In genomic region chr5:65833780-65834179, GRCh38 we compare ENCODE assay signal across 15 cellular contexts.
DNase-seq lines count a peak whose midpoint lies in the region; ATAC-seq, FAIRE-seq and TF ChIP-seq lines count a peak whose summit lies in the region.
"Had no signal": no experiment of that assay in that cellular context is flagged by ENCODE, and none has a peak within 500 bp of the region (broad histone marks: within the 10 kb centered on the region; RNA-seq: fewer than 3 reads in every experiment).

No MANE protein-coding gene starts in this region.

- no peak overlapping the region for H3K4me3 ChIP-seq in neuronal stem cell (ENCODE audit: low read length in 2 of 2)
- H3K4me3 ChIP-seq: A549, GM23248 had no signal

- no peak overlapping the region for H3K4me2 ChIP-seq in neuronal stem cell (ENCODE audit: insufficient read depth, low read length, poor library complexity, severe bottlenecking)
- H3K4me2 ChIP-seq: A549 had no signal

- no peaks in the 10 kb centered on the region for H3K27me3 ChIP-seq in neuronal stem cell (ENCODE audit: control insufficient read depth in 3 of 3, insufficient read depth in 3 of 3, low read depth in 1 of 3, low read length in 3 of 3)
- H3K27me3 ChIP-seq: BE2C had no signal

- H3K9ac ChIP-seq in neuronal stem cell (ENCODE audit: low read depth, low read length, poor library complexity), result no peak overlapping the region
- H3K9ac ChIP-seq: GM23248 had no signal

- no peaks in the 10 kb centered on the region for H3K36me3 ChIP-seq in neuronal stem cell (replicated peaks in 1 of 2; ENCODE audit: control insufficient read depth in 2 of 2, insufficient read depth in 2 of 2, low read length in 2 of 2)
- H3K36me3 ChIP-seq: BE2C had no signal

- H3K27ac ChIP-seq in cingulate gyrus (ENCODE audit: low read depth, low read length), result peak overlapping the region; percentile 78
- H3K27ac ChIP-seq in neuronal stem cell (replicated peaks; ENCODE audit: low read length), result peak overlapping the region; percentile 23
- H3K27ac ChIP-seq in temporal lobe (ENCODE audit: low read depth, low read length), result peak overlapping the region; percentile 94
- H3K27ac ChIP-seq: A549, C4-2B, GM23248 had no signal

- H4K8ac ChIP-seq in neuronal stem cell (ENCODE audit: low read depth, low read length), result no peak overlapping the region

- no peaks in the 10 kb centered on the region for H3K27me3 Mint-ChIP-seq in endothelial cell (ENCODE audit: unreplicated experiment)
- no peaks in the 10 kb centered on the region for H3K27me3 Mint-ChIP-seq in T-helper 17 cell
- H3K27me3 Mint-ChIP-seq: CD4-positive, alpha-beta memory T cell had no signal

- FAIRE-seq in HTR-8/SVneo (lab: Jason Lieb, UNC), result peak; percentile 55
- FAIRE-seq: A549, GM12892 had no signal

- peaks cover 6 to 12% of the 10 kb centered on the region in 2 donors for H3K4me1 ChIP-seq in neuronal stem cell (ENCODE audit: control insufficient read depth in 2 of 2, insufficient read depth in 1 of 2, low read depth in 1 of 2, low read length in 2 of 2)
- H3K4me1 ChIP-seq: BE2C had no signal

- no peak overlapping the region for H2BK12ac ChIP-seq in neuronal stem cell (ENCODE audit: low read length)

- H2AFZ ChIP-seq in neuronal stem cell (ENCODE audit: low read length), result no peak overlapping the region
- H2AFZ ChIP-seq: GM23248 had no signal

- no peak overlapping the region for H3K4ac ChIP-seq in neuronal stem cell (ENCODE audit: low read length)

- WGBS in neuronal stem cell (ENCODE audit: extremely low coverage in 2 of 2, insufficient read length in 2 of 2, insufficient replicate concordance in 1 of 2), 2 donors, result no CpG with 5 or more reads among the region's 5 CpGs

- H3K27ac Mint-ChIP-seq in endothelial cell (ENCODE audit: unreplicated experiment) (no peak overlapping the region), T-helper 17 cell (no peak overlapping the region)
- H3K27ac Mint-ChIP-seq: CD4-positive, alpha-beta memory T cell had no signal

- DNase-seq in HTR-8/SVneo (ENCODE audit: insufficient read length, low spot score) (no peak), neuronal stem cell (ENCODE audit: low spot score) (no peak), endothelial cell (ENCODE audit: low spot score) (no peak), T-helper 17 cell (no peak), GDM1 (lab: John Stamatoyannopoulos, UW) (no peak)
- DNase-seq: BE2C; CD4-positive, alpha-beta memory T cell; DMS79; GM23248; H7 had no signal

- no peak overlapping the region for H3K18ac ChIP-seq in neuronal stem cell (ENCODE audit: low read length)

- no peak overlapping the region for H2AK5ac ChIP-seq in neuronal stem cell (ENCODE audit: low read depth, low read length)

- no peak overlapping the region for H3K14ac ChIP-seq in neuronal stem cell (ENCODE audit: low read length)

- no peaks in the 10 kb centered on the region for H3K79me1 ChIP-seq in neuronal stem cell (ENCODE audit: low read depth, low read length)

- H3K23ac ChIP-seq in neuronal stem cell (ENCODE audit: low read depth, low read length, poor library complexity), result no peak overlapping the region

- H3K36me3 Mint-ChIP-seq in endothelial cell (ENCODE audit: low read depth, unreplicated experiment), result peaks cover 4% of the 10 kb centered on the region
- no peaks in the 10 kb centered on the region for H3K36me3 Mint-ChIP-seq in T-helper 17 cell (ENCODE audit: low read depth)
- H3K36me3 Mint-ChIP-seq: CD4-positive, alpha-beta memory T cell had no signal

- H2BK5ac ChIP-seq in neuronal stem cell (ENCODE audit: low read length), result no peak overlapping the region

- no peak overlapping the region for H4K91ac ChIP-seq in neuronal stem cell (ENCODE audit: low read depth, low read length, poor library complexity)

- no peak overlapping the region for H2BK120ac ChIP-seq in neuronal stem cell (ENCODE audit: low read depth, low read length)

- H3K9me3 ChIP-seq in neuronal stem cell (replicated peaks in 1 of 2; ENCODE audit: control insufficient read depth in 2 of 2, insufficient read depth in 1 of 2, low read depth in 1 of 2, low read length in 2 of 2) (no peaks in the 10 kb centered on the region), T-helper 17 cell (ENCODE audit: control insufficient read depth, low read length, poor library complexity, severe bottlenecking) (no peaks in the 10 kb centered on the region)
- H3K9me3 ChIP-seq: A549, BE2C had no signal

- H3K9me3 Mint-ChIP-seq in endothelial cell (ENCODE audit: unreplicated experiment), result no peaks in the 10 kb centered on the region
- H3K9me3 Mint-ChIP-seq: CD4-positive, alpha-beta memory T cell had no signal

- no peak overlapping the region for H2BK15ac ChIP-seq in neuronal stem cell (ENCODE audit: low read length)

- H3K4me3 Mint-ChIP-seq in endothelial cell (ENCODE audit: unreplicated experiment), result no peak overlapping the region
- no peak overlapping the region for H3K4me3 Mint-ChIP-seq in T-helper 17 cell
- H3K4me3 Mint-ChIP-seq: CD4-positive, alpha-beta memory T cell had no signal

- TF ChIP-seq CTCF in endothelial cell (IDR thresholded peaks at IDR 0.05; ENCODE audit: unreplicated experiment), result no peak

- no peak for ATAC-seq in T-helper 17 cell
- ATAC-seq: A549 had no signal

- peaks cover 8% of the 10 kb centered on the region for H3K4me1 Mint-ChIP-seq in endothelial cell (ENCODE audit: unreplicated experiment)
- H3K4me1 Mint-ChIP-seq in T-helper 17 cell, result peaks cover 3% of the 10 kb centered on the region
- H3K4me1 Mint-ChIP-seq: CD4-positive, alpha-beta memory T cell had no signal

Comparison
In these comparisons a context has a peak if more than half of its experiments do, and no peak if none do; other contexts are left out.
1. H3K27ac ChIP-seq: peak in every context shown above with its lines; median percentile 94 in temporal lobe; 78 in cingulate gyrus; 23 in neuronal stem cell.